Comparison of ENCODE assay signal across 8 cellular contexts in genomic region chr3:99872633-99873254, GRCh38. TPM values are rescaled to one million over a fixed set of nuclear protein-coding genes. Genes with fewer than 3 reads are reported as not detected.
DNase-seq lines count a peak whose midpoint lies in the region; ATAC-seq and TF ChIP-seq lines count a peak whose summit lies in the region.

No MANE protein-coding gene starts in this region.

- no peaks in the 10 kb centered on the region for H3K9me3 Mint-ChIP-seq in activated CD4-positive, alpha-beta memory T cell treated with anti-CD3 and anti-CD28 coated beads for 36 hours
- H3K9me3 Mint-ChIP-seq in progenitor cell of endocrine pancreas (ENCODE audit: low read depth) (no peaks in the 10 kb centered on the region), neural progenitor cell (no peaks in the 10 kb centered on the region), H9 (no peaks in the 10 kb centered on the region)

- no peak overlapping the region for H3K4me3 ChIP-seq in neural progenitor cell
- peak overlapping the region in 1 of 2 donors; percentile 59 for H3K4me3 ChIP-seq in left lung

- H2BK12ac ChIP-seq in H9 (ENCODE audit: insufficient read length, low read depth, low read length): no peak overlapping the region

- no peak overlapping the region for H3K14ac ChIP-seq in H9 (ENCODE audit: insufficient read depth, low read length)

- intact Hi-C loops in activated CD4-positive, alpha-beta memory T cell treated with anti-CD3 and anti-CD28 coated beads for 36 hours (cut with micrococcal nuclease): loop anchor here (10.0 kb wide), 1 partner anchor 1308 kb away; no protein-coding TSS in a partner anchor
- intact Hi-C loops in left lung (cut with DNase I): no loop called here

- no peak overlapping the region for H3K27ac ChIP-seq in neural progenitor cell
- H3K27ac ChIP-seq in H9 (ENCODE audit: insufficient read length, low read depth, low read length): no peak overlapping the region
- H3K27ac ChIP-seq in left lung: peak overlapping the region in 1 of 2 donors; percentile 87

- no peak overlapping the region for H3T11ph ChIP-seq in H9 (ENCODE audit: low read length)

- H3K79me2 ChIP-seq in neural progenitor cell (ENCODE audit: low read depth) (peaks cover 5% of the 10 kb centered on the region), H9 (ENCODE audit: insufficient read depth, low read length) (no peaks in the 10 kb centered on the region)

- no peaks in the 10 kb centered on the region for H3K79me1 ChIP-seq in H9 (ENCODE audit: insufficient read depth, low read depth, low read length, poor library complexity, severe bottlenecking)

- no peak overlapping the region for H3K9ac ChIP-seq in neural progenitor cell
- no peak overlapping the region for H3K9ac ChIP-seq in H9 (ENCODE audit: extremely low read depth, insufficient read length, low read length)

- no peaks in the 10 kb centered on the region for H3K9me3 ChIP-seq in neural progenitor cell (ENCODE audit: low read depth)
- H3K9me3 ChIP-seq in H9 (ENCODE audit: control insufficient read depth, low read depth, low read length): no peaks in the 10 kb centered on the region
- H3K9me3 ChIP-seq in left lung: no peaks in the 10 kb centered on the region

- peaks cover 20% of the 10 kb centered on the region for H3F3A ChIP-seq in neural progenitor cell (ENCODE audit: low read depth)

- H2BK20ac ChIP-seq in H9 (ENCODE audit: low read depth, low read length, poor library complexity, severe bottlenecking): no peak overlapping the region

- H3K27me3 ChIP-seq in neural progenitor cell (peaks cover 52% of the 10 kb centered on the region), H9 (ENCODE audit: insufficient read depth, low read length) (peaks cover 10% of the 10 kb centered on the region; the same call in 1 of the 2 replicates), left lung (no peaks in the 10 kb centered on the region)

- H2BK120ac ChIP-seq in H9 (ENCODE audit: low read depth, low read length, poor library complexity, severe bottlenecking): no peak overlapping the region

- ATAC-seq in GM18867 (IDR thresholded peaks at IDR 0.05; ENCODE audit: unreplicated experiment) (peak; percentile 60), HG02588 (IDR thresholded peaks at IDR 0.05; ENCODE audit: unreplicated experiment) (peak; percentile 51), left lung (no peak)

- H3K23ac ChIP-seq in H9 (ENCODE audit: insufficient read length, low read depth, low read length): no peak overlapping the region

- no peak overlapping the region for H2BK15ac ChIP-seq in H9 (ENCODE audit: low read depth, low read length)

- peaks cover 32% of the 10 kb centered on the region for H3K4me1 Mint-ChIP-seq in activated CD4-positive, alpha-beta memory T cell treated with anti-CD3 and anti-CD28 coated beads for 36 hours (ENCODE audit: low read depth)
- H3K4me1 Mint-ChIP-seq in progenitor cell of endocrine pancreas (ENCODE audit: low read depth) (peaks cover 45% of the 10 kb centered on the region), neural progenitor cell (peaks cover 24% of the 10 kb centered on the region), H9 (peaks cover 18 to 19% of the 10 kb centered on the region in 2 experiments)

- H3K27ac Mint-ChIP-seq in activated CD4-positive, alpha-beta memory T cell treated with anti-CD3 and anti-CD28 coated beads for 36 hours: no peak overlapping the region
- H3K27ac Mint-ChIP-seq in progenitor cell of endocrine pancreas (peak overlapping the region; percentile 67), neural progenitor cell (no peak overlapping the region), H9 (no peak overlapping the region)

- no peak overlapping the region for H4K8ac ChIP-seq in H9 (replicated peaks; ENCODE audit: insufficient read length, low read depth, low read length)

- peaks cover 17% of the 10 kb centered on the region for H3K4me1 ChIP-seq in neural progenitor cell
- H3K4me1 ChIP-seq in H9 (ENCODE audit: insufficient read depth, low read length): no peaks in the 10 kb centered on the region
- H3K4me1 ChIP-seq in left lung: peaks cover 0 to 42% of the 10 kb centered on the region in 2 donors

- H3K36me3 ChIP-seq in neural progenitor cell: no peaks in the 10 kb centered on the region
- H3K36me3 ChIP-seq in left lung: no peaks in the 10 kb centered on the region

- H3K23me2 ChIP-seq in H9 (ENCODE audit: insufficient read length, low read depth, low read length, poor library complexity, severe bottlenecking): peaks cover 4% of the 10 kb centered on the region

- H4K20me1 ChIP-seq in neural progenitor cell (ENCODE audit: low read depth): peaks cover 59% of the 10 kb centered on the region
- H4K20me1 ChIP-seq in H9 (ENCODE audit: control insufficient read depth, insufficient read depth, insufficient read length): no peaks in the 10 kb centered on the region

- CTCF ChIA-PET in activated CD4-positive, alpha-beta memory T cell treated with anti-CD3 and anti-CD28 coated beads for 36 hours (lab: Charles Lee): no interaction called here

- H3K4me2 ChIP-seq in neural progenitor cell (no peak overlapping the region), H9 (ENCODE audit: insufficient read depth, insufficient read length, low read length) (no peak overlapping the region)

- TF ChIP-seq CTCF in progenitor cell of endocrine pancreas (IDR thresholded peaks at IDR 0.05; ENCODE audit: unreplicated experiment) (no peak), neural progenitor cell (IDR thresholded peaks at IDR 0.05) (no peak), H9 (conservative IDR thresholded peaks at IDR 0.05) (no peak), left lung (IDR thresholded peaks at IDR 0.05) (no peak)

- H4K5ac ChIP-seq in H9 (ENCODE audit: insufficient read length, low read depth, low read length): no peak overlapping the region

- H3K18ac ChIP-seq in H9 (ENCODE audit: insufficient read length, low read depth, low read length): no peak overlapping the region

- POLR2A ChIA-PET in activated CD4-positive, alpha-beta memory T cell treated with anti-CD3 and anti-CD28 coated beads for 36 hours (lab: Charles Lee): no interaction called here

- no peak overlapping the region for H2BK5ac ChIP-seq in H9 (ENCODE audit: insufficient read length, low read length)

- H3K4me3 Mint-ChIP-seq in activated CD4-positive, alpha-beta memory T cell treated with anti-CD3 and anti-CD28 coated beads for 36 hours: no peak overlapping the region
- H3K4me3 Mint-ChIP-seq in progenitor cell of endocrine pancreas (ENCODE audit: low read depth): peak overlapping the region; percentile 12
- H3K4me3 Mint-ChIP-seq in neural progenitor cell: no peak overlapping the region
- no peak overlapping the region for H3K4me3 Mint-ChIP-seq in H9

- no CpG with 5 or more reads among the region's 3 CpGs for WGBS in H9 (ENCODE audit: extremely low coverage, insufficient read length, low lambda C conversion rate)

- DNase-seq in activated CD4-positive, alpha-beta memory T cell treated with anti-CD3 and anti-CD28 coated beads for 36 hours: peak; percentile 50
- DNase-seq in progenitor cell of endocrine pancreas (ENCODE audit: low spot score, unreplicated experiment) (no peak), neural progenitor cell (ENCODE audit: low spot score) (no peak), A172 (ENCODE audit: low spot score) (no peak), H9 (no peak), left lung (no peak)

- H4K91ac ChIP-seq in H9 (ENCODE audit: insufficient read length, low read depth, low read length): no peak overlapping the region

- no peak overlapping the region for H3K4ac ChIP-seq in H9 (ENCODE audit: low read depth, low read length)

- H2AFZ ChIP-seq in neural progenitor cell (replicated peaks): no peak overlapping the region
- no peak overlapping the region for H2AFZ ChIP-seq in H9 (ENCODE audit: low read length)

- H3K36me3 Mint-ChIP-seq in activated CD4-positive, alpha-beta memory T cell treated with anti-CD3 and anti-CD28 coated beads for 36 hours: no peaks in the 10 kb centered on the region
- H3K36me3 Mint-ChIP-seq in progenitor cell of endocrine pancreas (ENCODE audit: insufficient read depth) (peaks cover 4% of the 10 kb centered on the region), neural progenitor cell (no peaks in the 10 kb centered on the region), H9 (ENCODE audit: insufficient read depth in 1 of 3, low read depth in 3 of 3) (no peaks in the 10 kb centered on the region)

- peaks cover 2% of the 10 kb centered on the region for H3K27me3 Mint-ChIP-seq in activated CD4-positive, alpha-beta memory T cell treated with anti-CD3 and anti-CD28 coated beads for 36 hours
- H3K27me3 Mint-ChIP-seq in progenitor cell of endocrine pancreas (no peaks in the 10 kb centered on the region), neural progenitor cell (ENCODE audit: insufficient read depth, low read depth) (no peaks in the 10 kb centered on the region), H9 (ENCODE audit: low read depth) (peaks cover 96% of the 10 kb centered on the region)

- no peak overlapping the region for H3K56ac ChIP-seq in H9 (ENCODE audit: insufficient read length, low read depth, low read length)

- no peak overlapping the region for H2AK5ac ChIP-seq in H9 (ENCODE audit: insufficient read length, low read length)

RNA-seq across cellular contexts. Expression of gene CMSS1, which starts 55.1 kb away (rescaled TPM):
- total RNA-seq in activated CD4-positive, alpha-beta memory T cell treated with anti-CD3 and anti-CD28 coated beads for 36 hours: 10 to 100 TPM; 95.6 to 97.2 TPM
- total RNA-seq in progenitor cell of endocrine pancreas: 35.7 and 43.5 TPM in 2 replicates
- 32.8 and 56.3 TPM in 2 replicates for total RNA-seq in neural progenitor cell (ENCODE audit: low replicate concordance)
- 48.6 and 56.2 TPM in 2 replicates for total RNA-seq in A172 (2014; rRNA removed; shearing (Covaris generic))
- 60.3 and 61.8 TPM in 2 replicates for total RNA-seq in H9 (2021)
- 10 to 100 TPM; 13.4 to 32.7 TPM for total RNA-seq in left lung
